In genomic region chr16:1877089-1877488, GRCh38 we compare ENCODE assay signal across 1 cellular context.
TF ChIP-seq lines count a peak whose summit lies in the region.

No MANE protein-coding gene starts in this region.

TF ChIP-seq in H1, 55 proteins besides CTCF, POLR2A, EP300 and RAD21:
- TF ChIP-seq ASH2L (IDR thresholded peaks at IDR 0.05; ENCODE audit: low read length): no peak
- no peak for TF ChIP-seq USF2 (IDR thresholded peaks at IDR 0.05; ENCODE audit: low read length)
- TF ChIP-seq MAFK (IDR thresholded peaks at IDR 0.05; ENCODE audit: low read depth, low read length): no peak
- TF ChIP-seq ZNF274 (IDR thresholded peaks at IDR 0.05; ENCODE audit: borderline replicate concordance, extremely low read depth, low read length): no peak
- TF ChIP-seq SAP30 (IDR thresholded peaks at IDR 0.05; ENCODE audit: insufficient read depth, insufficient replicate concordance, low read length): no peak
- TF ChIP-seq SP1 (IDR thresholded peaks at IDR 0.05; ENCODE audit: low read depth, low read length): no peak
- TF ChIP-seq HDAC2 (IDR thresholded peaks at IDR 0.05; ENCODE audit: borderline replicate concordance in 1 of 2, low read depth in 2 of 2, low read length in 2 of 2): no peak
- TF ChIP-seq RBBP5 (IDR thresholded peaks at IDR 0.05; ENCODE audit: borderline replicate concordance, low read depth, low read length): no peak
- TF ChIP-seq JUND (IDR thresholded peaks at IDR 0.05; ENCODE audit: low read length): no peak
- TF ChIP-seq ATF2 (IDR thresholded peaks at IDR 0.05; ENCODE audit: low read length): no peak
- TF ChIP-seq CHD1 (IDR thresholded peaks at IDR 0.05; ENCODE audit: low read depth, low read length): no peak
- no peak for TF ChIP-seq CHD2 (IDR thresholded peaks at IDR 0.05; ENCODE audit: low read length)
- TF ChIP-seq BRCA1 (IDR thresholded peaks at IDR 0.05; ENCODE audit: low read depth, low read length): no peak
- TF ChIP-seq SIX5 (IDR thresholded peaks at IDR 0.05; ENCODE audit: low read depth, low read length): no peak
- no peak for TF ChIP-seq GABPA (IDR thresholded peaks at IDR 0.05; ENCODE audit: borderline replicate concordance, insufficient read depth, low read length)
- no peak for TF ChIP-seq MAX (IDR thresholded peaks at IDR 0.05)
- no peak for TF ChIP-seq RNF2 (IDR thresholded peaks at IDR 0.05; ENCODE audit: borderline replicate concordance, low read depth, low read length, missing control alignments, poor library complexity, severe bottlenecking)
- no peak for TF ChIP-seq YY1 (IDR thresholded peaks at IDR 0.05; ENCODE audit: low read depth, low read length)
- no peak for TF ChIP-seq SUZ12 (IDR thresholded peaks at IDR 0.05; ENCODE audit: low read length)
- no peak for TF ChIP-seq SP4 (IDR thresholded peaks at IDR 0.05; ENCODE audit: low read length)
